ENCODE assay signal across 19 cellular contexts in genomic region chr2:109148991-109149645, GRCh38. TPM values are rescaled to one million over a fixed set of nuclear protein-coding genes. Genes with fewer than 3 reads are reported as not detected.
A peak's percentile ranks its signal among the peaks of the same experiment; 100 is the strongest.
DNase-seq lines count a peak whose midpoint lies in the region; ATAC-seq, FAIRE-seq and TF ChIP-seq lines count a peak whose summit lies in the region.
"Had no signal": no experiment of that assay in that cellular context is flagged by ENCODE, and none has a peak within 500 bp of the region (broad histone marks: within the 10 kb centered on the region; RNA-seq: fewer than 3 reads in every experiment).

No MANE protein-coding gene starts in this region.

- no peak overlapping the region for H4K5ac ChIP-seq in IMR-90 (ENCODE audit: low read depth, low read length)

- H3K23ac ChIP-seq in IMR-90 (ENCODE audit: low read depth, low read length) = no peak overlapping the region

- H4K20me1 ChIP-seq in BLaER1 (peaks cover 82% of the 10 kb centered on the region), IMR-90 (ENCODE audit: insufficient read depth, low read length) (peaks cover 95% of the 10 kb centered on the region)

- no peak overlapping the region for H2BK15ac ChIP-seq in IMR-90 (ENCODE audit: low read depth, low read length)

- no peak overlapping the region for H3K56ac ChIP-seq in IMR-90 (ENCODE audit: extremely low read depth, insufficient read depth, low read length)

- H2BK5ac ChIP-seq in IMR-90 (ENCODE audit: low read depth, low read length, poor library complexity, severe bottlenecking) = no peak overlapping the region

- H3K27me3 ChIP-seq in BLaER1 = no peaks in the 10 kb centered on the region
- H3K27me3 ChIP-seq in IMR-90 (ENCODE audit: control insufficient read depth, insufficient read depth, low read length) = no peaks in the 10 kb centered on the region
- H3K27me3 ChIP-seq: BE2C, SJCRH30 had no signal

- H3K4ac ChIP-seq in IMR-90 (ENCODE audit: low read depth, low read length) = 0 out of 2 replicates have a peak overlapping the region, but pooled peaks have one; percentile 9

- H3K36me3 ChIP-seq in BLaER1 = 0 out of 2 replicates have a peak, but pooled peaks cover 10% of the 10 kb centered on the region
- H3K36me3 ChIP-seq in IMR-90 (ENCODE audit: control insufficient read depth, insufficient read depth, low read length) = no peaks in the 10 kb centered on the region
- H3K36me3 ChIP-seq: BE2C, HAP-1, SJCRH30 had no signal

- H2AK9ac ChIP-seq in IMR-90 (replicated peaks; ENCODE audit: low read depth, low read length, poor library complexity) = no peak overlapping the region

- H3K79me1 ChIP-seq in IMR-90 (ENCODE audit: low read depth in 1 of 2, low read length in 2 of 2) = peaks cover 68 to 95% of the 10 kb centered on the region in 2 experiments

- H3K14ac ChIP-seq in IMR-90 (replicated peaks; ENCODE audit: low read depth, low read length) = 0 out of 2 replicates have a peak overlapping the region, but pooled peaks have one; percentile 44

- no peak overlapping the region for H3K18ac ChIP-seq in IMR-90 (ENCODE audit: low read depth, low read length)

- no peak for DNase-seq in GM18507 (ENCODE audit: extremely low spot score, insufficient read length, low read depth)
- no peak for DNase-seq in IMR-90
- DNase-seq in myocyte (ENCODE audit: low read depth) = peak; percentile 37
- DNase-seq in H4 (ENCODE audit: low spot score) = no peak
- DNase-seq in stimulated activated CD4-positive, alpha-beta T cell treated with anti-CD3 and anti-CD28 coated beads, Interleukin-4, amount 100 ng/mL, for 1 hour = no peak
- no peak for DNase-seq in HCEC 1CT
- DNase-seq: BE2C; CD8-positive, alpha-beta memory T cell; DMS79; NCI-H1417 treated with DMSO at 0.1 percent for 48 hours; NCI-H187 treated with DMSO at 0.1 percent for 48 hours; NCI-H226; NCI-H524; SJCRH30 had no signal

- no TSS peak for BruUV-seq in IMR-90 (replicated peaks; lab: Mats Ljungman, UMichigan)

- H3K27ac ChIP-seq in BLaER1 (no peak overlapping the region), IMR-90 (ENCODE audit: insufficient read depth, low read length) (no peak overlapping the region)
- H3K27ac ChIP-seq: KMS-11, SJCRH30 had no signal

- no peak overlapping the region for H2AK5ac ChIP-seq in IMR-90 (ENCODE audit: low read depth, low read length)

- TF ChIP-seq RAD21 in IMR-90 (IDR thresholded peaks at IDR 0.05; ENCODE audit: low read length) = no peak

- no peak overlapping the region for H4K8ac ChIP-seq in IMR-90 (ENCODE audit: low read depth in 2 of 2, low read length in 2 of 2)

- H3K4me2 ChIP-seq in BLaER1 (peak overlapping the region; percentile 41), IMR-90 (ENCODE audit: low read depth, low read length) (no peak overlapping the region)
- H3K4me2 ChIP-seq: KMS-11 had no signal

- no peak for TF ChIP-seq POLR2A in IMR-90 (IDR thresholded peaks at IDR 0.05; ENCODE audit: low read depth, low read length)

- dilution Hi-C loops in IMR-90 (cut with HindIII; ENCODE audit: low sequenced_read_pairs, unreplicated experiment) = no loop called here

- H3K4me1 ChIP-seq in BLaER1 (peaks cover 40% of the 10 kb centered on the region), IMR-90 (ENCODE audit: control insufficient read depth, insufficient read depth, low read length) (peaks cover 10% of the 10 kb centered on the region)
- H3K4me1 ChIP-seq: BE2C, HAP-1, SJCRH30 had no signal

- H2AFZ ChIP-seq in IMR-90 (replicated peaks; ENCODE audit: low read length, poor library complexity) = no peak overlapping the region

- no peak for TF ChIP-seq CTCF in IMR-90 (conservative IDR thresholded peaks at IDR 0.05; ENCODE audit: low read depth, low read length)

- peaks cover 35% of the 10 kb centered on the region for H3K9me1 ChIP-seq in IMR-90 (ENCODE audit: insufficient read depth, low read length)

- WGBS in IMR-90 (ENCODE audit: extremely low coverage in 2 of 2, insufficient read length in 1 of 2), 2 experiments = 90% methylated on average over 4 of the region's 8 CpGs; no CpG with 5 or more reads in 1 of the 2 experiments

- ATAC-seq in IMR-90 (ENCODE audit: low read depth) (no peak), GM19467 (IDR thresholded peaks at IDR 0.05; ENCODE audit: unreplicated experiment) (no peak)

- H3K4me3 ChIP-seq in BLaER1 (no peak overlapping the region), IMR-90 (ENCODE audit: insufficient read depth, low read depth, low read length) (no peak overlapping the region)
- H3K4me3 ChIP-seq: HAP-1, SJCRH30 had no signal

- H2BK120ac ChIP-seq in IMR-90 (ENCODE audit: low read depth, low read length) = no peak overlapping the region

- intact Hi-C loops in IMR-90 (cut with micrococcal nuclease) = no loop called here

- peak; percentile 41 for FAIRE-seq in GM18507 (lab: Jason Lieb, UNC)
- FAIRE-seq: A204.1 had no signal

- POLR2A ChIA-PET in IMR-90 (lab: Charles Lee; ENCODE audit: unreplicated experiment) = no interaction called here

- in situ Hi-C loops in IMR-90 (cut with MboI; ENCODE audit: low sequenced_read_pairs) = loop anchor here (25.0 kb wide), 1 partner anchor 188 kb away; no protein-coding TSS in a partner anchor

- CTCF ChIA-PET in IMR-90 (lab: Yijun Ruan, JAX) = interaction anchor here (0.9 to 1.1 kb wide), 2 partner anchors 10 to 14 kb away, joined by 3 read pairs; no protein-coding TSS in a partner anchor

- H3K9me3 ChIP-seq in BLaER1 (no peaks in the 10 kb centered on the region), IMR-90 (ENCODE audit: control insufficient read depth, insufficient read depth, low read length) (no peaks in the 10 kb centered on the region)
- H3K9me3 ChIP-seq: BE2C, HAP-1, SJCRH30 had no signal

- H3K9ac ChIP-seq in BLaER1 = no peak overlapping the region
- no peak overlapping the region for H3K9ac ChIP-seq in IMR-90 (ENCODE audit: low read depth, low read length)
- H3K9ac ChIP-seq: KMS-11 had no signal

- no peak overlapping the region for H2BK20ac ChIP-seq in IMR-90 (ENCODE audit: low read depth, low read length)

- no peak overlapping the region for H4K91ac ChIP-seq in IMR-90 (ENCODE audit: insufficient read depth, low read depth, low read length)

TF ChIP-seq in IMR-90, 13 proteins besides CTCF, POLR2A, EP300 and RAD21:
- TF ChIP-seq SMC3 (IDR thresholded peaks at IDR 0.05; ENCODE audit: low read depth, low read length) = no peak

RNA-seq across cellular contexts. Expression of gene SH3RF3, which starts 20.1 kb away (rescaled TPM):
- total RNA-seq in IMR-90 (2012; rRNA removed) (3.4 and 3.9 TPM in 2 replicates), myocyte (5.1 and 5.3 TPM in 2 replicates)
- 5.3 and 5.7 TPM in 2 replicates for polyA plus RNA-seq in IMR-90 (2012; rRNA removed)
- 2.9 and 5.9 TPM in 2 replicates for polyA plus RNA-seq in IMR-90 (2012; cell fraction: cytosol; rRNA removed)
- polyA plus RNA-seq in IMR-90 (2012; cell fraction: nucleus; rRNA removed; ENCODE audit: low replicate concordance) = 10.7 and 11.0 TPM in 2 replicates
- 15.1 TPM for polyA plus RNA-seq in myocyte (2012)
- total RNA-seq in H4 (2014; rRNA removed; shearing (Covaris generic)) = 0.45 and 0.87 TPM in 2 replicates
